ENCODE assay signal across 1 cellular context in the genomic region with DNA sequence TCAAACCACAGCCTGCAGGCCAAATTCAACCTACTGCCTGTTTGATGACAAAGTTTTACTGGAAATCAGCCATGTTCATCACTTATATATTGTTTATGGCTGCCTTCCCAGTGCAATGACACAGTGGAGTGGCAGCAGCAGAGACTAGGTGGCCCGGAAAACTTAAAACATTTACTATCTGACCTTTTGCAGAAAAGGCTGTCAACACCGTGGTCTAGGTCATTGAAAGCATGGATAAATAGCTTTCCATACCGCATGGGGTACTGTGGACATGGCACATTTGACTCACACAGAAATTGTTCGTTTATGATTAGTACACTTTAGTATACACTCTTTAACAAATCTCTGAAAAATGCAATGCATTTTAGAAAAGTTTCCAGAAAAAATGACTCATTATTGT.
TF ChIP-seq lines count a peak whose summit lies in the region.

No MANE protein-coding gene starts in this region.

TF ChIP-seq in SK-N-SH, 30 proteins besides CTCF, POLR2A, EP300 and RAD21:
- TF ChIP-seq PBX3 (IDR thresholded peaks at IDR 0.05) (peak; percentile 27; the same call in 1 of the 2 replicates), CHD2 (IDR thresholded peaks at IDR 0.05; ENCODE audit: low read length, partially characterized antibody) (no peak), JUND (IDR thresholded peaks at IDR 0.05) (0 out of 2 replicates have a peak, but pooled peaks have one; percentile 11), TEAD4 (IDR thresholded peaks at IDR 0.05; ENCODE audit: borderline replicate concordance, insufficient read depth) (no peak), NFIC (IDR thresholded peaks at IDR 0.05; ENCODE audit: borderline replicate concordance) (peak; percentile 18; the same call in 1 of the 2 replicates), GATA2 (CRISPR knock-in tag; IDR thresholded peaks at IDR 0.05) (no peak), TCF12 (IDR thresholded peaks at IDR 0.05) (0 out of 2 replicates have a peak, but pooled peaks have one; percentile 13), MEF2A (IDR thresholded peaks at IDR 0.05; ENCODE audit: borderline replicate concordance, low read depth) (no peak), SIN3A (IDR thresholded peaks at IDR 0.05; ENCODE audit: borderline replicate concordance, low read depth, low read length) (no peak), ZBTB33 (IDR thresholded peaks at IDR 0.05; ENCODE audit: borderline replicate concordance, low read depth) (no peak)
- TF ChIP-seq, protein P1, sequence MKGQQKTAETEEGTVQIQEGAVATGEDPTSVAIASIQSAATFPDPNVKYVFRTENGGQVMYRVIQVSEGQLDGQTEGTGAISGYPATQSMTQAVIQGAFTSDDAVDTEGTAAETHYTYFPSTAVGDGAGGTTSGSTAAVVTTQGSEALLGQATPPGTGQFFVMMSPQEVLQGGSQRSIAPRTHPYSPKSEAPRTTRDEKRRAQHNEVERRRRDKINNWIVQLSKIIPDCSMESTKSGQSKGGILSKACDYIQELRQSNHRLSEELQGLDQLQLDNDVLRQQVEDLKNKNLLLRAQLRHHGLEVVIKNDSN (IDR thresholded peaks at IDR 0.05; ENCODE audit: borderline replicate concordance, low read depth): no peak
